ENCODE assay signal across 8 cellular contexts in the genomic region with DNA sequence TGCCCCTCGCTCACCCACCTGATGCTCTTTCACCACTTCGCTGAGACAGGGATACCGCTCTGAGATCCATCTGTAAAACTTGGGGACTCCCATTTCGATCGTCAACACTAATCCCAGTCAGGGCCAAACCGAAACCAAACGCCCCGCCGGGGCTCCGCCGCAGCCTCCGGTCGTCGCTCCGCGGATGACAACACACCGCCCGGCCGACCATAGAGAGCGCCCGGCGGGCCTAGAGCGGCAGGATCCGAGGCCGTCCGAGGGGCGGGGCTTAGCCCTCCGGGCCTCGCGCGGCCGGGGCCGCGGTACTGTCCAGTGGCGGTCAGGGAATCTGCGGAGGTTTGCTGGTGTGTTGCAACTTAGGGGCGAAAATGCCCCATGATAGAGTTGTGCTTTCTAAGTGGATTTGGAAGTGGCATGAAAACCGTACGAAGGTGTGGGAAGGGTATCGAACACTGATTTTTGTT. TPM values are rescaled to one million over a fixed set of nuclear protein-coding genes. Genes with fewer than 3 reads are reported as not detected.
DNase-seq lines count a peak whose midpoint lies in the region; ATAC-seq and TF ChIP-seq lines count a peak whose summit lies in the region.

XRN1 (minus strand) TSS at position 186 of the 464 bp plus-strand sequence; CDS start at position 93, 93 bp downstream.

- no peak for TF ChIP-seq CTCF in GM12865 (IDR thresholded peaks at IDR 0.05; ENCODE audit: insufficient read depth, low read depth, low read length, missing control alignments)
- TF ChIP-seq CTCF in ovary (IDR thresholded peaks at IDR 0.05) = no peak

- H3K27ac ChIP-seq in ovary (peak within 1 kb of the TSS; percentile 93 to 97), thymus (ENCODE audit: low read depth) (peak within 1 kb of the TSS; percentile 99)

- 0 to 1% (median 0%) methylated on average over 40 of the region's 40 CpGs for WGBS in ovary, 3 donors
- under 1% methylated on average over 40 of the region's 40 CpGs for WGBS in thymus

- no peaks in the 10 kb centered on the region for H3K36me3 ChIP-seq in ovary
- H3K36me3 ChIP-seq in thymus (ENCODE audit: control insufficient read depth, insufficient read depth) = peaks cover 12% of the 10 kb centered on the region

- peak; percentile 73 for TF ChIP-seq POLR2A in ovary (IDR thresholded peaks at IDR 0.05)

- ATAC-seq in HG02759 (IDR thresholded peaks at IDR 0.05; ENCODE audit: unreplicated experiment) (peak; percentile 92), Right ventricle myocardium inferior (peak; percentile 100)

- peak; percentile 96 for DNase-seq in GM12865 (ENCODE audit: low read depth)
- peak; percentile 37 for DNase-seq in NCI-H1417 treated with DMSO at 0.1 percent for 48 hours (lab: John Stamatoyannopoulos, UW)
- DNase-seq in SW 1271 (lab: John Stamatoyannopoulos, UW) = peak; percentile 78 to 92
- DNase-seq in activated naive CD8-positive, alpha-beta T cell treated with anti-CD3 and anti-CD28 coated beads, Interleukin-2, amount 50 U/mL, for 16 hours (ENCODE audit: low read depth, low spot score) = peak; percentile 90
- peak; percentile 98 for DNase-seq in Right ventricle myocardium inferior (ENCODE audit: missing footprints)
- peak; percentile 95 to 98 (median 96) for DNase-seq in ovary

- peaks cover 4% of the 10 kb centered on the region for H3K4me1 ChIP-seq in ovary (ENCODE audit: insufficient read depth)
- H3K4me1 ChIP-seq in thymus (ENCODE audit: control insufficient read depth, insufficient read depth, low read length) = peaks cover 3% of the 10 kb centered on the region

- H3K4me3 ChIP-seq in GM12865 (ENCODE audit: low read depth, low read length) = peak within 1 kb of the TSS; percentile 96
- peak within 1 kb of the TSS; percentile 86 for H3K4me3 ChIP-seq in ovary
- H3K4me3 ChIP-seq in thymus (ENCODE audit: low read length) = peak within 1 kb of the TSS; percentile 100

- H3K9me3 ChIP-seq in ovary = no peaks in the 10 kb centered on the region
- no peaks in the 10 kb centered on the region for H3K9me3 ChIP-seq in thymus (ENCODE audit: control insufficient read depth)

- no peaks in the 10 kb centered on the region for H3K27me3 ChIP-seq in ovary
- H3K27me3 ChIP-seq in thymus (ENCODE audit: control insufficient read depth, insufficient read depth) = no peaks in the 10 kb centered on the region

- intact Hi-C loops in Right ventricle myocardium inferior (cut with DNase I) (no loop called here), ovary (cut with DNase I) (no loop called here)

- no peak for TF ChIP-seq EP300 in ovary (IDR thresholded peaks at IDR 0.05)

RNA-seq across cellular contexts. Expression of gene XRN1, which starts in this region (rescaled TPM):
- 13.2 TPM for total RNA-seq in Right ventricle myocardium inferior
- 10 to 100 TPM; 31.1 to 49.9 (median 43.5) TPM for total RNA-seq in ovary
- polyA plus RNA-seq in ovary = 10 to 100 TPM in 1 of 2 donors, 1 to 10 TPM in 1; 7.6 to 12.9 TPM
- 12.2 TPM for polyA plus RNA-seq in thymus

Comparison
In these comparisons a context has a peak if more than half of its experiments do, and no peak if none do; other contexts are left out.
1. Peak in every context shown above with its lines: DNase-seq, ATAC-seq, H3K4me3 ChIP-seq and H3K27ac ChIP-seq.
2. DNase-seq: peak in every context shown above with its lines; median percentile 98 in Right ventricle myocardium inferior; 96 in GM12865; 96 in ovary; 90 in activated naive CD8-positive, alpha-beta T cell treated with anti-CD3 and anti-CD28 coated beads, Interleukin-2, amount 50 U/mL, for 16 hours; 85 in SW 1271; 37 in NCI-H1417 treated with DMSO at 0.1 percent for 48 hours.